Comparison of ENCODE assay signal across 1 cellular context in the genomic region with DNA sequence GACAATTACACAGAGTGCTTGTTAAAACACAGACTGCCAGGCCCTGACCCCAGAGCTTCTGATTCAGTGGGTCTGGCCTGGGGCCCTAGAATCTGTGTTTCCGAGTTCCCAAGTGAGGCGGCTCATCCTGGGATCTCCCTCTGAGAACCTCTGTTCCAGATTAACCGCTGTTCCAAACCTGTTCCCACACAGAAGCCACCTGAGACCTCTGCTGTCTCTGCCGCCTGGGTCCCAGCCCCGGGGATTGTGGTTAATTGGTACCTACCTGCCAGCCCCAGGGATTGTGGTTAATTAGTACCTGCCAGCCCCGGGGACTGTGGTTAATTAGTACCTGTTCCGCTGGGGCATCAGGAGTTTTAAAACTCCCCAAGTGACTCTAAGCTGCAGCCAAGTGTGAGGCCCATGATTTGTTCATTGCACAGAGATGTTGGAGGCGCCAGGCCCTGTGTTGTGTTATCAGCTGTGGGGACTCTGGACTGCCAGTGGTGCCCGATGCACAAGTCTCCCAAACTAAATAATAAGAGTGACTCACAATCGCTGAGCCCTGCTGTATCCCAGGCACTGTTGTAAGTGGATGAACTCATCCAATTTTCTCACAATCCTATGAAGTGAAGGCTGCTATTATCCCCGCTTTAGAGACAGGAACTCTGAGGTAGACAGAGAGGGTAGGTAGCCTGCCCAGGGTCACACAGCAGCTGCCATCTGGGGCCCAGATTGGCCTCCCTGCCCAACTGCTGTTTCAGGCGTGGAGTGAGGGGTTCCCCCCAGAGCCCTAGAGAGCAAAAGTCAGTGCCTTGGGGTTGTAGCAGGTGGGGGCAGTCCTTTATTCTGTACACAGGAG.
TF ChIP-seq lines count a peak whose summit lies in the region.

No MANE protein-coding gene starts in this region.

TF ChIP-seq in GM12878, 131 proteins besides CTCF, POLR2A, EP300 and RAD21 (continued from another document):
- TF ChIP-seq, protein P1, sequence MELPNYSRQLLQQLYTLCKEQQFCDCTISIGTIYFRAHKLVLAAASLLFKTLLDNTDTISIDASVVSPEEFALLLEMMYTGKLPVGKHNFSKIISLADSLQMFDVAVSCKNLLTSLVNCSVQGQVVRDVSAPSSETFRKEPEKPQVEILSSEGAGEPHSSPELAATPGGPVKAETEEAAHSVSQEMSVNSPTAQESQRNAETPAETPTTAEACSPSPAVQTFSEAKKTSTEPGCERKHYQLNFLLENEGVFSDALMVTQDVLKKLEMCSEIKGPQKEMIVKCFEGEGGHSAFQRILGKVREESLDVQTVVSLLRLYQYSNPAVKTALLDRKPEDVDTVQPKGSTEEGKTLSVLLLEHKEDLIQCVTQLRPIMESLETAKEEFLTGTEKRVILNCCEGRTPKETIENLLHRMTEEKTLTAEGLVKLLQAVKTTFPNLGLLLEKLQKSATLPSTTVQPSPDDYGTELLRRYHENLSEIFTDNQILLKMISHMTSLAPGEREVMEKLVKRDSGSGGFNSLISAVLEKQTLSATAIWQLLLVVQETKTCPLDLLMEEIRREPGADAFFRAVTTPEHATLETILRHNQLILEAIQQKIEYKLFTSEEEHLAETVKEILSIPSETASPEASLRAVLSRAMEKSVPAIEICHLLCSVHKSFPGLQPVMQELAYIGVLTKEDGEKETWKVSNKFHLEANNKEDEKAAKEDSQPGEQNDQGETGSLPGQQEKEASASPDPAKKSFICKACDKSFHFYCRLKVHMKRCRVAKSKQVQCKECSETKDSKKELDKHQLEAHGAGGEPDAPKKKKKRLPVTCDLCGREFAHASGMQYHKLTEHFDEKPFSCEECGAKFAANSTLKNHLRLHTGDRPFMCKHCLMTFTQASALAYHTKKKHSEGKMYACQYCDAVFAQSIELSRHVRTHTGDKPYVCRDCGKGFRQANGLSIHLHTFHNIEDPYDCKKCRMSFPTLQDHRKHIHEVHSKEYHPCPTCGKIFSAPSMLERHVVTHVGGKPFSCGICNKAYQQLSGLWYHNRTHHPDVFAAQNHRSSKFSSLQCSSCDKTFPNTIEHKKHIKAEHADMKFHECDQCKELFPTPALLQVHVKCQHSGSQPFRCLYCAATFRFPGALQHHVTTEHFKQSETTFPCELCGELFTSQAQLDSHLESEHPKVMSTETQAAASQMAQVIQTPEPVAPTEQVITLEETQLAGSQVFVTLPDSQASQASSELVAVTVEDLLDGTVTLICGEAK (IDR thresholded peaks at IDR 0.05; ENCODE audit: borderline replicate concordance): no peak
- TF ChIP-seq, protein P2, sequence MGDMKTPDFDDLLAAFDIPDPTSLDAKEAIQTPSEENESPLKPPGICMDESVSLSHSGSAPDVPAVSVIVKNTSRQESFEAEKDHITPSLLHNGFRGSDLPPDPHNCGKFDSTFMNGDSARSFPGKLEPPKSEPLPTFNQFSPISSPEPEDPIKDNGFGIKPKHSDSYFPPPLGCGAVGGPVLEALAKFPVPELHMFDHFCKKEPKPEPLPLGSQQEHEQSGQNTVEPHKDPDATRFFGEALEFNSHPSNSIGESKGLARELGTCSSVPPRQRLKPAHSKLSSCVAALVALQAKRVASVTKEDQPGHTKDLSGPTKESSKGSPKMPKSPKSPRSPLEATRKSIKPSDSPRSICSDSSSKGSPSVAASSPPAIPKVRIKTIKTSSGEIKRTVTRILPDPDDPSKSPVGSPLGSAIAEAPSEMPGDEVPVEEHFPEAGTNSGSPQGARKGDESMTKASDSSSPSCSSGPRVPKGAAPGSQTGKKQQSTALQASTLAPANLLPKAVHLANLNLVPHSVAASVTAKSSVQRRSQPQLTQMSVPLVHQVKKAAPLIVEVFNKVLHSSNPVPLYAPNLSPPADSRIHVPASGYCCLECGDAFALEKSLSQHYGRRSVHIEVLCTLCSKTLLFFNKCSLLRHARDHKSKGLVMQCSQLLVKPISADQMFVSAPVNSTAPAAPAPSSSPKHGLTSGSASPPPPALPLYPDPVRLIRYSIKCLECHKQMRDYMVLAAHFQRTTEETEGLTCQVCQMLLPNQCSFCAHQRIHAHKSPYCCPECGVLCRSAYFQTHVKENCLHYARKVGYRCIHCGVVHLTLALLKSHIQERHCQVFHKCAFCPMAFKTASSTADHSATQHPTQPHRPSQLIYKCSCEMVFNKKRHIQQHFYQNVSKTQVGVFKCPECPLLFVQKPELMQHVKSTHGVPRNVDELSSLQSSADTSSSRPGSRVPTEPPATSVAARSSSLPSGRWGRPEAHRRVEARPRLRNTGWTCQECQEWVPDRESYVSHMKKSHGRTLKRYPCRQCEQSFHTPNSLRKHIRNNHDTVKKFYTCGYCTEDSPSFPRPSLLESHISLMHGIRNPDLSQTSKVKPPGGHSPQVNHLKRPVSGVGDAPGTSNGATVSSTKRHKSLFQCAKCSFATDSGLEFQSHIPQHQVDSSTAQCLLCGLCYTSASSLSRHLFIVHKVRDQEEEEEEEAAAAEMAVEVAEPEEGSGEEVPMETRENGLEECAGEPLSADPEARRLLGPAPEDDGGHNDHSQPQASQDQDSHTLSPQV (IDR thresholded peaks at IDR 0.05): peak; percentile 49; the same call in 1 of the 2 replicates
- no peak for TF ChIP-seq RCOR1 (conservative IDR thresholded peaks at IDR 0.05; ENCODE audit: low read depth, low read length)
- TF ChIP-seq BHLHE40 (IDR thresholded peaks at IDR 0.05; ENCODE audit: borderline replicate concordance in 1 of 2, low read depth in 2 of 2, low read length in 1 of 2): peak; percentile 35 to 70; a peak in 2 of 4 replicates
- 0 out of 2 replicates have a peak, but pooled peaks have one; percentile 27 for TF ChIP-seq ZNF207 (IDR thresholded peaks at IDR 0.05; ENCODE audit: borderline replicate concordance)
- TF ChIP-seq, protein P3, sequence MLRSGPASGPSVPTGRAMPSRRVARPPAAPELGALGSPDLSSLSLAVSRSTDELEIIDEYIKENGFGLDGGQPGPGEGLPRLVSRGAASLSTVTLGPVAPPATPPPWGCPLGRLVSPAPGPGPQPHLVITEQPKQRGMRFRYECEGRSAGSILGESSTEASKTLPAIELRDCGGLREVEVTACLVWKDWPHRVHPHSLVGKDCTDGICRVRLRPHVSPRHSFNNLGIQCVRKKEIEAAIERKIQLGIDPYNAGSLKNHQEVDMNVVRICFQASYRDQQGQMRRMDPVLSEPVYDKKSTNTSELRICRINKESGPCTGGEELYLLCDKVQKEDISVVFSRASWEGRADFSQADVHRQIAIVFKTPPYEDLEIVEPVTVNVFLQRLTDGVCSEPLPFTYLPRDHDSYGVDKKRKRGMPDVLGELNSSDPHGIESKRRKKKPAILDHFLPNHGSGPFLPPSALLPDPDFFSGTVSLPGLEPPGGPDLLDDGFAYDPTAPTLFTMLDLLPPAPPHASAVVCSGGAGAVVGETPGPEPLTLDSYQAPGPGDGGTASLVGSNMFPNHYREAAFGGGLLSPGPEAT (IDR thresholded peaks at IDR 0.05; ENCODE audit: low read depth): peak; percentile 89
- TF ChIP-seq GATAD2B (conservative IDR thresholded peaks at IDR 0.05; ENCODE audit: low read depth): peak; percentile 97
- 0 out of 2 replicates have a peak, but pooled peaks have one; percentile 16 for TF ChIP-seq HCFC1 (IDR thresholded peaks at IDR 0.05; ENCODE audit: low read length)
- peak; percentile 96 for TF ChIP-seq MEF2B (IDR thresholded peaks at IDR 0.05; ENCODE audit: partially characterized antibody, poor library complexity, severe bottlenecking)
